Comparison of ENCODE assay signal across 32 cellular contexts in the genomic region with DNA sequence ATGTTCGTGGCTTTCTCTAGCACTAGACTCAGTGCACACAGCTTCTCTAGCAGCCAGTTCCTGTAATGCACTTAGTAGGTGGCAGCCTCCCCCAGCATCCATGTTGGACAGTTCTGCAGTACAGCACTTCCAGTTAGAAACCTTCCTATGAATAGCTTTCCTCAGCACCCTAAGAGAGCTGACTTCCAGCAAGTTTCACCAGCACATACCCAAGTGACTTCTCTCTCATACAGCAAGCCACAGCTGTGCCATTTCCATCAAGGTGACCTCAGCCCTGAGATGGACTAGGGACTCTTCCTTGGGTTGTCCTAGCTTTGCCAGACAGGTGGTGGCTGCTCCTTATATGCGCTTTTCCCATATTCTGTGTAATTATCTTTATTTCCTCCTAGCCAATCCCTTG.
DNase-seq lines count a peak whose midpoint lies in the region; FAIRE-seq and TF ChIP-seq lines count a peak whose summit lies in the region.
"Had no signal": no experiment of that assay in that cellular context is flagged by ENCODE, and none has a peak within 500 bp of the region (broad histone marks: within the 10 kb centered on the region; RNA-seq: fewer than 3 reads in every experiment).

No MANE protein-coding gene starts in this region.

- intact Hi-C loops in sigmoid colon (cut with DNase I): no loop called here

- H3K36me3 ChIP-seq in sigmoid colon: peaks cover 0 to 4% (median under 1%) of the 10 kb centered on the region in 4 donors
- H3K36me3 ChIP-seq: ovary had no signal

- FAIRE-seq in GM12891 (lab: Jason Lieb, UNC): peak; percentile 20
- FAIRE-seq: endometrium, GM12892, RCC 7860 had no signal

- H3K27me3 ChIP-seq in sigmoid colon: no peaks in the 10 kb centered on the region
- H3K27me3 ChIP-seq: esophagus squamous epithelium, foreskin keratinocyte, heart right ventricle, ovary, SJCRH30 had no signal

- H3K36me3 Mint-ChIP-seq in activated naive CD4-positive, alpha-beta T cell treated with anti-CD3 and anti-CD28 coated beads, Interleukin-2, amount 50 U/mL, for 24 hours: peaks cover 2% of the 10 kb centered on the region
- peaks cover 0 to 6% (median 3%) of the 10 kb centered on the region in 3 donors for H3K36me3 Mint-ChIP-seq in immature natural killer cell

- H3K27ac ChIP-seq in sigmoid colon: peak overlapping the region in 3 of 4 donors; percentile 46 to 71 (median 63)
- H3K27ac ChIP-seq: esophagus squamous epithelium, foreskin keratinocyte, ovary, SJCRH30 had no signal

- TF ChIP-seq CTCF in sigmoid colon (IDR thresholded peaks at IDR 0.05): no peak

- no peak for DNase-seq in activated naive CD4-positive, alpha-beta T cell (lab: John Stamatoyannopoulos, UW)
- no peak for DNase-seq in GM12891 (ENCODE audit: insufficient read length, low spot score)
- no peak for DNase-seq in immature natural killer cell
- no peak for DNase-seq in sigmoid colon
- no peak for DNase-seq in COLO829 (ENCODE audit: low spot score)
- no peak for DNase-seq in retina
- no peak for DNase-seq in SW480 (ENCODE audit: low spot score)
- DNase-seq: activated CD4-positive, alpha-beta T cell treated with anti-CD3 and anti-CD28 coated beads, Interleukin-2, amount 50 U/mL, for 1 hour; esophagus squamous epithelium; foreskin keratinocyte; H7; heart right ventricle; KG1; mucosa of descending colon; NCI-H1092 treated with DMSO at 0.1 percent for 48 hours; NCI-H187; NCI-H2171; NCI-H82; ovary; SJCRH30; stimulated activated CD4-positive, alpha-beta T cell treated with anti-CD3 and anti-CD28 coated beads, Interleukin-1b, Interleukin-23, amount 100 ng/mL, for 48 hours; stimulated activated naive CD8-positive, alpha-beta T cell treated with anti-CD3 and anti-CD28 coated beads, Interleukin-15, Interleukin-2, amounts not matched to agents 100 U/mL and 50 U/mL, for 24 hours had no signal

- H3K9me3 ChIP-seq in sigmoid colon: no peaks in the 10 kb centered on the region
- H3K9me3 ChIP-seq: esophagus squamous epithelium, heart right ventricle, mucosa of descending colon, ovary, SJCRH30 had no signal

- H3K9me3 Mint-ChIP-seq in activated naive CD4-positive, alpha-beta T cell treated with anti-CD3 and anti-CD28 coated beads, Interleukin-2, amount 50 U/mL, for 24 hours: no peaks in the 10 kb centered on the region
- no peaks in the 10 kb centered on the region for H3K9me3 Mint-ChIP-seq in immature natural killer cell
- H3K9me3 Mint-ChIP-seq: activated T-helper 17 cell treated with anti-CD3 and anti-CD28 coated beads, Interleukin-2, amount 50 U/mL, for 72 hours; central memory CD8-positive, alpha-beta T cell; dendritic cell treated with granulocyte-macrophage colony-stimulating factor and Interleukin-4, amounts not matched to agents 40 ng/mL and 50 ng/mL, for 4 days; neural crest cell; WTC11 had no signal

- TF ChIP-seq POLR2A in GM12891 (IDR thresholded peaks at IDR 0.05; ENCODE audit: low read depth, low read length) (no peak), sigmoid colon (IDR thresholded peaks at IDR 0.05) (no peak)

- no peak overlapping the region for H3K4me3 Mint-ChIP-seq in activated naive CD4-positive, alpha-beta T cell treated with anti-CD3 and anti-CD28 coated beads, Interleukin-2, amount 50 U/mL, for 24 hours
- H3K4me3 Mint-ChIP-seq in immature natural killer cell: no peak overlapping the region
- H3K4me3 Mint-ChIP-seq: activated T-helper 17 cell treated with anti-CD3 and anti-CD28 coated beads, Interleukin-2, amount 50 U/mL, for 72 hours; central memory CD8-positive, alpha-beta T cell; dendritic cell treated with granulocyte-macrophage colony-stimulating factor and Interleukin-4, amounts not matched to agents 40 ng/mL and 50 ng/mL, for 4 days; neural crest cell; WTC11 had no signal

- H3K4me3 ChIP-seq in sigmoid colon: no peak overlapping the region
- H3K4me3 ChIP-seq: esophagus squamous epithelium, heart right ventricle, lung, mucosa of descending colon, ovary, SJCRH30 had no signal

- H3K4me1 Mint-ChIP-seq in activated naive CD4-positive, alpha-beta T cell treated with anti-CD3 and anti-CD28 coated beads, Interleukin-2, amount 50 U/mL, for 24 hours: peaks cover 35% of the 10 kb centered on the region
- peaks cover 34 to 58% of the 10 kb centered on the region in 2 donors for H3K4me1 Mint-ChIP-seq in immature natural killer cell
- H3K4me1 Mint-ChIP-seq: WTC11 had no signal

- H3K4me1 ChIP-seq in sigmoid colon: peaks cover 0 to 69% (median 52%) of the 10 kb centered on the region in 4 donors
- H3K4me1 ChIP-seq: foreskin keratinocyte, SJCRH30 had no signal

- no peak for TF ChIP-seq EP300 in sigmoid colon (IDR thresholded peaks at IDR 0.05)

- peak overlapping the region; percentile 91 for H3K27ac Mint-ChIP-seq in activated naive CD4-positive, alpha-beta T cell treated with anti-CD3 and anti-CD28 coated beads, Interleukin-2, amount 50 U/mL, for 24 hours
- peak overlapping the region in 5 of 6 donors; percentile 3 to 80 (median 14) for H3K27ac Mint-ChIP-seq in immature natural killer cell
- H3K27ac Mint-ChIP-seq: activated T-helper 17 cell treated with anti-CD3 and anti-CD28 coated beads, Interleukin-2, amount 50 U/mL, for 72 hours; dendritic cell treated with granulocyte-macrophage colony-stimulating factor and Interleukin-4, amounts not matched to agents 40 ng/mL and 50 ng/mL, for 4 days; WTC11 had no signal

- no peaks in the 10 kb centered on the region for H3K27me3 Mint-ChIP-seq in activated naive CD4-positive, alpha-beta T cell treated with anti-CD3 and anti-CD28 coated beads, Interleukin-2, amount 50 U/mL, for 24 hours
- H3K27me3 Mint-ChIP-seq in immature natural killer cell (ENCODE audit: low read depth in 3 of 3): no peaks in the 10 kb centered on the region
- H3K27me3 Mint-ChIP-seq: activated T-helper 17 cell treated with anti-CD3 and anti-CD28 coated beads, Interleukin-2, amount 50 U/mL, for 72 hours; central memory CD8-positive, alpha-beta T cell; dendritic cell treated with granulocyte-macrophage colony-stimulating factor and Interleukin-4, amounts not matched to agents 40 ng/mL and 50 ng/mL, for 4 days had no signal

- WGBS in sigmoid colon, 2 donors: 90 to 91% methylated on average over 2 of the region's 2 CpGs

TF ChIP-seq in GM12891, 5 proteins besides CTCF, POLR2A, EP300 and RAD21:
- TF ChIP-seq POLR2AphosphoS5 (IDR thresholded peaks at IDR 0.05; ENCODE audit: low read depth, low read length): no peak
- TF ChIP-seq TAF1 (IDR thresholded peaks at IDR 0.05; ENCODE audit: low read depth, low read length): no peak
- TF ChIP-seq SPI1 (IDR thresholded peaks at IDR 0.05; ENCODE audit: low read depth, low read length): no peak
- no peak for TF ChIP-seq PAX5 (IDR thresholded peaks at IDR 0.05; ENCODE audit: insufficient read depth, low read length, severe bottlenecking)
- TF ChIP-seq POU2F2 (IDR thresholded peaks at IDR 0.05; ENCODE audit: low read depth, low read length): no peak
